ENCODE assay signal across 1 cellular context in the genomic region with DNA sequence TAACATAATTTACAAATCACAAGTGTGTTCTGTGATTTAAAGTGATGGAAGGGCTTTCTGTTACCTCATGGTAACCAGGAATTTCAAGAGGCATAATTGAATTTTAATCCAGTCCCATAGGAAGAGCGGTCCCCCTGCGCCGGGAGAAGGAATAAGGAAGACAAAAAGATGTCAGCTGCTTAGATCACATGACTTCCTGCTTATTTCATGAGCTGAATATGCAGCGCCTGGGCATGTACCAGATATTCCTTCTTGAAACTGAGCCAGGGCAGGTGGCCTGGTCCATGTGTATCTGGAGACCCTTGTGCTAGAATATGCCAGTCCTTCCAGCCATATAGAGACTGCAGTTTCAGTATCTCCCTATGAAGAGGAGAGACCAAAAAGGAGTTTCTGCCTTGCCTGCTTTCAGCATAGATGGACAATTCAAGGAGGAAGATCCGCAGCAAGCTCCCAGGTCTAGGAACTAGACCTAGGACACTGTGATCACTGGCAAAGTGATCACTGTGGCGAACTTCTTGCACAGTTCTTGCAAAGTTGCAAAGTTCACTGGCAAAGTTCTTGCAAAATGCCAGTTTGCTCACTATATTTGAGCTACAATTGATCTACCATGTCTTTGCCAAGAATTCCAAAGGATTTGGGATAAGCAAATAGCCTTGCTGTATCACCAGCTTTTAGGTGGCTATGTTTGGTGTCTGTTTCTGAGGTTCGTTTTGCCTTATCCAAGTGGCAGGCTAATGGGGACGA.
TF ChIP-seq lines count a peak whose summit lies in the region.

No MANE protein-coding gene starts in this region.

TF ChIP-seq in liver, 16 proteins besides CTCF, POLR2A, EP300 and RAD21 (continued from another document):
- TF ChIP-seq GABPA (IDR thresholded peaks at IDR 0.05 in 1 of 2, conservative IDR thresholded peaks at IDR 0.05 in 1 of 2), result peak in 1 of 2 donors; percentile 29
- peak; percentile 96 for TF ChIP-seq HNF4A (conservative IDR thresholded peaks at IDR 0.05)
- TF ChIP-seq, protein P1, sequence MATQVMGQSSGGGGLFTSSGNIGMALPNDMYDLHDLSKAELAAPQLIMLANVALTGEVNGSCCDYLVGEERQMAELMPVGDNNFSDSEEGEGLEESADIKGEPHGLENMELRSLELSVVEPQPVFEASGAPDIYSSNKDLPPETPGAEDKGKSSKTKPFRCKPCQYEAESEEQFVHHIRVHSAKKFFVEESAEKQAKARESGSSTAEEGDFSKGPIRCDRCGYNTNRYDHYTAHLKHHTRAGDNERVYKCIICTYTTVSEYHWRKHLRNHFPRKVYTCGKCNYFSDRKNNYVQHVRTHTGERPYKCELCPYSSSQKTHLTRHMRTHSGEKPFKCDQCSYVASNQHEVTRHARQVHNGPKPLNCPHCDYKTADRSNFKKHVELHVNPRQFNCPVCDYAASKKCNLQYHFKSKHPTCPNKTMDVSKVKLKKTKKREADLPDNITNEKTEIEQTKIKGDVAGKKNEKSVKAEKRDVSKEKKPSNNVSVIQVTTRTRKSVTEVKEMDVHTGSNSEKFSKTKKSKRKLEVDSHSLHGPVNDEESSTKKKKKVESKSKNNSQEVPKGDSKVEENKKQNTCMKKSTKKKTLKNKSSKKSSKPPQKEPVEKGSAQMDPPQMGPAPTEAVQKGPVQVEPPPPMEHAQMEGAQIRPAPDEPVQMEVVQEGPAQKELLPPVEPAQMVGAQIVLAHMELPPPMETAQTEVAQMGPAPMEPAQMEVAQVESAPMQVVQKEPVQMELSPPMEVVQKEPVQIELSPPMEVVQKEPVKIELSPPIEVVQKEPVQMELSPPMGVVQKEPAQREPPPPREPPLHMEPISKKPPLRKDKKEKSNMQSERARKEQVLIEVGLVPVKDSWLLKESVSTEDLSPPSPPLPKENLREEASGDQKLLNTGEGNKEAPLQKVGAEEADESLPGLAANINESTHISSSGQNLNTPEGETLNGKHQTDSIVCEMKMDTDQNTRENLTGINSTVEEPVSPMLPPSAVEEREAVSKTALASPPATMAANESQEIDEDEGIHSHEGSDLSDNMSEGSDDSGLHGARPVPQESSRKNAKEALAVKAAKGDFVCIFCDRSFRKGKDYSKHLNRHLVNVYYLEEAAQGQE (IDR thresholded peaks at IDR 0.05), result peak; percentile 53
- peak; percentile 43 for TF ChIP-seq FOXA1 (IDR thresholded peaks at IDR 0.05)
- TF ChIP-seq, protein P2, sequence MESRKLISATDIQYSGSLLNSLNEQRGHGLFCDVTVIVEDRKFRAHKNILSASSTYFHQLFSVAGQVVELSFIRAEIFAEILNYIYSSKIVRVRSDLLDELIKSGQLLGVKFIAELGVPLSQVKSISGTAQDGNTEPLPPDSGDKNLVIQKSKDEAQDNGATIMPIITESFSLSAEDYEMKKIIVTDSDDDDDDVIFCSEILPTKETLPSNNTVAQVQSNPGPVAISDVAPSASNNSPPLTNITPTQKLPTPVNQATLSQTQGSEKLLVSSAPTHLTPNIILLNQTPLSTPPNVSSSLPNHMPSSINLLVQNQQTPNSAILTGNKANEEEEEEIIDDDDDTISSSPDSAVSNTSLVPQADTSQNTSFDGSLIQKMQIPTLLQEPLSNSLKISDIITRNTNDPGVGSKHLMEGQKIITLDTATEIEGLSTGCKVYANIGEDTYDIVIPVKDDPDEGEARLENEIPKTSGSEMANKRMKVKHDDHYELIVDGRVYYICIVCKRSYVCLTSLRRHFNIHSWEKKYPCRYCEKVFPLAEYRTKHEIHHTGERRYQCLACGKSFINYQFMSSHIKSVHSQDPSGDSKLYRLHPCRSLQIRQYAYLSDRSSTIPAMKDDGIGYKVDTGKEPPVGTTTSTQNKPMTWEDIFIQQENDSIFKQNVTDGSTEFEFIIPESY (IDR thresholded peaks at IDR 0.05), result peak; percentile 73
